ENCODE assay signal across 10 cellular contexts in the genomic region with DNA sequence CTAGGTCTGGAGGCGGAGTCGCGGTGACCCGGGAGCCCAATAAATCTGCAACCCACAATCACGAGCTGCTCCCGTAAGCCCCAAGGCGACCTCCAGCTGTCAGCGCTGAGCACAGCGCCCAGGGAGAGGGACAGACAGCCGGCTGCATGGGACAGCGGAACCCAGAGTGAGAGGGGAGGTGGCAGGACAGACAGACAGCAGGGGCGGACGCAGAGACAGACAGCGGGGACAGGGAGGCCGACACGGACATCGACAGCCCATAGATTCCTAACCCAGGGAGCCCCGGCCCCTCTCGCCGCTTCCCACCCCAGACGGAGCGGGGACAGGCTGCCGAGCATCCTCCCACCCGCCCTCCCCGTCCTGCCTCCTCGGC. TPM values are rescaled to one million over a fixed set of nuclear protein-coding genes. Genes with fewer than 3 reads are reported as not detected.
A peak's percentile ranks its signal among the peaks of the same experiment; 100 is the strongest.
DNase-seq lines count a peak whose midpoint lies in the region; ATAC-seq and TF ChIP-seq lines count a peak whose summit lies in the region.
"Had no signal": no experiment of that assay in that cellular context is flagged by ENCODE, and none has a peak within 500 bp of the region (broad histone marks: within the 10 kb centered on the region; RNA-seq: fewer than 3 reads in every experiment).

Gene SLC5A5 (plus strand): TSS at position 68 of the 373 bp plus-strand sequence. CDS start 375 bp downstream, outside the sequence.

- ATAC-seq in activated T-cell treated with anti-CD3 and anti-CD28 coated beads, Interleukin-2, amount 50 U/mL, for 4 hours: peak; percentile 5 to 8
- ATAC-seq in T-helper 17 cell (peak; percentile 12), HG03378 (IDR thresholded peaks at IDR 0.05; ENCODE audit: unreplicated experiment) (no peak)
- ATAC-seq in stimulated activated naive CD8-positive, alpha-beta T cell treated with anti-CD3 and anti-CD28 coated beads, Interleukin-15, Interleukin-2, amounts not matched to agents 100 U/mL and 50 U/mL, for 24 hours: peak; percentile 26

- peak within 1 kb of the TSS; percentile 84 for H3K4me3 Mint-ChIP-seq in activated T-cell treated with anti-CD3 and anti-CD28 coated beads, Interleukin-2, amount 50 U/mL, for 4 hours
- peak within 1 kb of the TSS; percentile 92 for H3K4me3 Mint-ChIP-seq in T-helper 17 cell
- no peak within 1 kb of the TSS for H3K4me3 Mint-ChIP-seq in endodermal cell
- no peak within 1 kb of the TSS for H3K4me3 Mint-ChIP-seq in HFFc6

- H3K36me3 ChIP-seq in endodermal cell (ENCODE audit: control insufficient read depth, insufficient read depth, low read length): no peaks in the 10 kb centered on the region

- H3K9me3 ChIP-seq in T-helper 17 cell (ENCODE audit: control insufficient read depth, low read length, poor library complexity, severe bottlenecking) (no peaks in the 10 kb centered on the region), endodermal cell (ENCODE audit: control insufficient read depth, low read length) (no peaks in the 10 kb centered on the region)

- H3K27ac Mint-ChIP-seq in T-helper 17 cell (peak within 1 kb of the TSS; percentile 34), endodermal cell (no peak within 1 kb of the TSS), HFFc6 (no peak within 1 kb of the TSS)

- no peaks in the 10 kb centered on the region for H3K9me3 Mint-ChIP-seq in activated T-cell treated with anti-CD3 and anti-CD28 coated beads, Interleukin-2, amount 50 U/mL, for 4 hours
- H3K9me3 Mint-ChIP-seq in endodermal cell (no peaks in the 10 kb centered on the region), HFFc6 (no peaks in the 10 kb centered on the region)

- peaks cover 7% of the 10 kb centered on the region for H3K27me3 ChIP-seq in endodermal cell (ENCODE audit: control insufficient read depth, insufficient read depth, low read length, poor library complexity, severe bottlenecking)

- WGBS in endodermal cell (ENCODE audit: insufficient coverage in 1 of 2, insufficient read length in 1 of 2), 2 experiments: 37 to 61% methylated on average over 7 to 26 of the region's 26 CpGs

- no peaks in the 10 kb centered on the region for H3K27me3 Mint-ChIP-seq in activated T-cell treated with anti-CD3 and anti-CD28 coated beads, Interleukin-2, amount 50 U/mL, for 4 hours (ENCODE audit: low read depth)
- H3K27me3 Mint-ChIP-seq in T-helper 17 cell (no peaks in the 10 kb centered on the region), endodermal cell (ENCODE audit: insufficient read depth) (peaks cover 44% of the 10 kb centered on the region), HFFc6 (ENCODE audit: insufficient read depth) (peaks cover 40% of the 10 kb centered on the region)

- H3K9ac ChIP-seq in endodermal cell (ENCODE audit: extremely low read depth, low read length, poor library complexity, severe bottlenecking): no peak within 1 kb of the TSS

- H3K36me3 Mint-ChIP-seq in activated T-cell treated with anti-CD3 and anti-CD28 coated beads, Interleukin-2, amount 50 U/mL, for 4 hours (ENCODE audit: insufficient read depth): no peaks in the 10 kb centered on the region
- H3K36me3 Mint-ChIP-seq in T-helper 17 cell (ENCODE audit: low read depth) (no peaks in the 10 kb centered on the region), endodermal cell (ENCODE audit: low read depth) (no peaks in the 10 kb centered on the region), HFFc6 (ENCODE audit: low read depth) (no peaks in the 10 kb centered on the region)

- TF ChIP-seq CTCF in endodermal cell (conservative IDR thresholded peaks at IDR 0.05): no peak
- no peak for TF ChIP-seq CTCF in HFFc6 (IDR thresholded peaks at IDR 0.05)

- no peak within 1 kb of the TSS for H3K4me3 ChIP-seq in endodermal cell (ENCODE audit: low read length)

- no peaks in the 10 kb centered on the region for H3K4me1 ChIP-seq in endodermal cell (ENCODE audit: control insufficient read depth, insufficient read depth, low read length)

- H3K4me1 Mint-ChIP-seq in activated T-cell treated with anti-CD3 and anti-CD28 coated beads, Interleukin-2, amount 50 U/mL, for 4 hours (ENCODE audit: low read depth): peaks cover 10% of the 10 kb centered on the region
- H3K4me1 Mint-ChIP-seq in T-helper 17 cell: peaks cover 5% of the 10 kb centered on the region
- no peaks in the 10 kb centered on the region for H3K4me1 Mint-ChIP-seq in endodermal cell
- no peaks in the 10 kb centered on the region for H3K4me1 Mint-ChIP-seq in HFFc6 (ENCODE audit: low read depth)

- no peak for DNase-seq in activated T-cell treated with anti-CD3 and anti-CD28 coated beads, Interleukin-2, amount 50 U/mL, for 4 hours
- DNase-seq in activated T-cell treated with anti-CD3 and anti-CD28 coated beads, Interleukin-2, amount 50 U/mL, for 1 hour: no peak
- DNase-seq in T-helper 17 cell (no peak), endodermal cell (peak; percentile 74), SKM-1 (lab: John Stamatoyannopoulos, UW; ENCODE audit: unreplicated experiment) (no peak), HFFc6 (no peak)
- DNase-seq in stimulated activated naive CD8-positive, alpha-beta T cell treated with anti-CD3 and anti-CD28 coated beads, Interleukin-15, Interleukin-2, amounts not matched to agents 100 U/mL and 50 U/mL, for 24 hours: no peak
- DNase-seq: AML-193 had no signal

- no peak within 1 kb of the TSS for H3K27ac ChIP-seq in endodermal cell (ENCODE audit: low read depth, low read length)
- H3K27ac ChIP-seq: HL-60 had no signal

RNA-seq across cellular contexts. Expression of gene SLC5A5, which starts in this region (rescaled TPM):
- 1 to 10 TPM in 2 of 3 donors, under 1 TPM in 1; 0.98 to 1.6 (median 1.1) TPM for total RNA-seq in activated T-cell treated with anti-CD3 and anti-CD28 coated beads, Interleukin-2, amount 50 U/mL, for 4 hours
- 1 to 10 TPM; 1.3 to 2.0 TPM for total RNA-seq in T-helper 17 cell
- total RNA-seq in endodermal cell: under 1 TPM in 1 of 2 donors, not detected in 1; 0.15 TPM
- 0.14 TPM for polyA plus RNA-seq in endodermal cell (2013, experiment 1 of 2)
- polyA plus RNA-seq in endodermal cell (2013, experiment 2 of 2): 0.37 TPM
- not detected for total RNA-seq in HFFc6 (2021; fragmentation: NEBNext Ultra II Directional; extraction: Animal tissue kit (Norgen Biotek cat#: 25700))

Comparison
In these comparisons a context has a peak if more than half of its experiments do, and no peak if none do; other contexts are left out.
1. Peak in DNase-seq in endodermal cell; RNA of the gene not detected or under 1 TPM.
2. H3K4me3 Mint-ChIP-seq: peak in activated T-cell treated with anti-CD3 and anti-CD28 coated beads, Interleukin-2, amount 50 U/mL, for 4 hours (single experiment) and T-helper 17 cell (single experiment); none in endodermal cell (single experiment) and HFFc6 (single experiment).